ENCODE assay signal across 29 cellular contexts in genomic region chr3:35549690-35550089, GRCh38.
DNase-seq lines count a peak whose midpoint lies in the region; ATAC-seq, FAIRE-seq and TF ChIP-seq lines count a peak whose summit lies in the region.
"Had no signal": no experiment of that assay in that cellular context is flagged by ENCODE, and none has a peak within 500 bp of the region (broad histone marks: within the 10 kb centered on the region; RNA-seq: fewer than 3 reads in every experiment).

No MANE protein-coding gene starts in this region.

- no peak for ATAC-seq in thoracic aorta (ENCODE audit: insufficient number of reproducible peaks, low FRiP score, low read depth)
- ATAC-seq in esophagus mucosa = no peak
- no peak for ATAC-seq in HG02938 (IDR thresholded peaks at IDR 0.05; ENCODE audit: unreplicated experiment)
- ATAC-seq: activated CD8-positive, alpha-beta memory T cell treated with anti-CD3 and anti-CD28 coated beads, Interleukin-2, amount 10 ng/mL, durations not matched to agents 7 days and 5 days; CD8-positive, alpha-beta T cell; gastroesophageal sphincter; GM12878; mucosa of descending colon; natural killer cell; stimulated activated memory B cell treated with anti-CD40 and anti-IgM and Interleukin-4, amounts not matched to agents 10 μg/mL and 1 μg/mL and 100 μg/mL, for 72 hours; WTC11 had no signal

- peak; percentile 89 for FAIRE-seq in endometrium (lab: Jason Lieb, UNC)
- FAIRE-seq: A204.1, astrocyte, GM12878 had no signal

- H3K36me3 ChIP-seq in thoracic aorta = no peaks in the 10 kb centered on the region
- H3K36me3 ChIP-seq: gastroesophageal sphincter had no signal

- peaks cover 6 to 15% of the 10 kb centered on the region in 2 donors for H3K4me1 ChIP-seq in thoracic aorta (ENCODE audit: control insufficient read depth in 1 of 2, low read depth in 2 of 2)
- H3K4me1 ChIP-seq: gastroesophageal sphincter had no signal

- H3K9me3 ChIP-seq in thoracic aorta = no peaks in the 10 kb centered on the region
- H3K9me3 ChIP-seq: gastroesophageal sphincter, mucosa of descending colon, SK-N-SH had no signal

- H3K27me3 ChIP-seq in thoracic aorta (replicated peaks; ENCODE audit: insufficient read depth) = no peaks in the 10 kb centered on the region
- H3K27me3 ChIP-seq: gastroesophageal sphincter, hepatocyte had no signal

- DNase-seq in NCI-H2171 treated with DMSO at 0.1 percent for 48 hours (lab: John Stamatoyannopoulos, UW) = peak; percentile 20
- DNase-seq in NCI-H2171 (lab: John Stamatoyannopoulos, UW) = no peak
- peak; percentile 2 for DNase-seq in NCI-H1105 treated with DMSO at 0.1 percent for 48 hours (lab: John Stamatoyannopoulos, UW)
- no peak for DNase-seq in thoracic aorta (ENCODE audit: low spot score)
- DNase-seq in HEK293T (ENCODE audit: extremely low spot score) = no peak
- DNase-seq: activated CD4-positive, alpha-beta T cell treated with anti-CD3 and anti-CD28 coated beads, Interleukin-2, amount 10 ng/mL, durations not matched to agents 7 days and 5 days; activated CD8-positive, alpha-beta memory T cell treated with anti-CD3 and anti-CD28 coated beads, Interleukin-2, amount 10 ng/mL, durations not matched to agents 7 days and 5 days; activated T-cell treated with anti-CD3 and anti-CD28 coated beads, Interleukin-2, amount 50 U/mL, for 48 hours; AML-193; CD8-positive, alpha-beta T cell; central memory CD4-positive, alpha-beta T cell; mammary epithelial cell; mucosa of descending colon; natural killer cell; NCI-H1092; NCI-H2029 treated with DMSO at 0.1 percent for 48 hours; occipital lobe; OCI-M1; SK-N-SH had no signal

- POLR2A ChIA-PET in HEK293T (lab: Yijun Ruan, JAX) = no interaction called here

- CTCF ChIA-PET in HEK293T (lab: Yijun Ruan, JAX) = no interaction called here

- peak overlapping the region; percentile 24 to 36 for H3K27ac ChIP-seq in thoracic aorta
- H3K27ac ChIP-seq: gastroesophageal sphincter, hepatocyte had no signal

- H3K4me3 ChIP-seq in thoracic aorta = no peak overlapping the region
- H3K4me3 ChIP-seq: gastroesophageal sphincter, GM12878, hepatocyte, mucosa of descending colon had no signal

- TF ChIP-seq CTCF in thoracic aorta (IDR thresholded peaks at IDR 0.05) = no peak

TF ChIP-seq in HEK293T, 16 proteins besides CTCF, POLR2A, EP300 and RAD21:
- no peak for TF ChIP-seq ELF4 (IDR thresholded peaks at IDR 0.05)

Comparison
In these comparisons a context has a peak if more than half of its experiments do, and no peak if none do; other contexts are left out.
1. DNase-seq: peak in NCI-H2171 treated with DMSO at 0.1 percent for 48 hours (single experiment) and NCI-H1105 treated with DMSO at 0.1 percent for 48 hours (single experiment); none in NCI-H2171 (single experiment), thoracic aorta (single experiment) and HEK293T (single experiment).